In genomic region chr18:33440384-33441043, GRCh38 we compare ENCODE assay signal across 8 cellular contexts. TPM values are rescaled to one million over a fixed set of nuclear protein-coding genes. Genes with fewer than 3 reads are reported as not detected.
DNase-seq lines count a peak whose midpoint lies in the region; ATAC-seq and TF ChIP-seq lines count a peak whose summit lies in the region.

TSS of gene CCDC178 (minus strand) at chr18:33440721. CDS start at chr18:33412088, 28,633 bp downstream.

- no peaks in the 10 kb centered on the region for H3K4me1 ChIP-seq in IMR-90 (ENCODE audit: control insufficient read depth, insufficient read depth, low read length)
- no peaks in the 10 kb centered on the region for H3K4me1 ChIP-seq in ascending aorta
- H3K4me1 ChIP-seq in smooth muscle cell (ENCODE audit: low read depth) = no peaks in the 10 kb centered on the region
- H3K4me1 ChIP-seq in Karpas-422 (ENCODE audit: low read length) = no peaks in the 10 kb centered on the region

- no peak within 1 kb of the TSS for H2BK15ac ChIP-seq in IMR-90 (ENCODE audit: low read depth, low read length)

- no peak within 1 kb of the TSS for H2AK5ac ChIP-seq in IMR-90 (ENCODE audit: low read depth, low read length)

- H3K56ac ChIP-seq in IMR-90 (ENCODE audit: extremely low read depth, insufficient read depth, low read length) = no peak within 1 kb of the TSS

- H4K20me1 ChIP-seq in IMR-90 (ENCODE audit: insufficient read depth, low read length) (no peaks in the 10 kb centered on the region), smooth muscle cell (ENCODE audit: low read depth) (no peaks in the 10 kb centered on the region), Karpas-422 (ENCODE audit: insufficient read depth, low read depth, low read length) (no peaks in the 10 kb centered on the region)

- 1% methylated on average over 32 of the region's 69 CpGs; no CpG with 5 or more reads in 1 of the 2 experiments for WGBS in IMR-90 (ENCODE audit: extremely low coverage in 2 of 2, insufficient read length in 1 of 2), 2 experiments
- WGBS in smooth muscle cell (ENCODE audit: low lambda C conversion rate) = 1% methylated on average over 31 of the region's 69 CpGs

- H3K9me2 ChIP-seq in Karpas-422 (replicated peaks; ENCODE audit: insufficient read depth, low read length) = no peaks in the 10 kb centered on the region

- no peak within 1 kb of the TSS for H2BK5ac ChIP-seq in IMR-90 (ENCODE audit: low read depth, low read length, poor library complexity, severe bottlenecking)

- intact Hi-C loops in IMR-90 (cut with micrococcal nuclease) (loop anchor here (1.0 kb wide), 1 partner anchor 321 kb away; no protein-coding TSS in a partner anchor), ascending aorta (cut with DNase I) (loop anchor here (1.0 to 5.0 kb wide), 2 partner anchors 55 to 322 kb away; no protein-coding TSS in a partner anchor)

- CTCF ChIA-PET in IMR-90 (lab: Yijun Ruan, JAX) = no interaction called here

- no TSS peak for BruUV-seq in IMR-90 (replicated peaks; lab: Mats Ljungman, UMichigan)

- no peaks in the 10 kb centered on the region for H3K79me2 ChIP-seq in smooth muscle cell (ENCODE audit: low read depth)
- H3K79me2 ChIP-seq in Karpas-422 (ENCODE audit: low read length) = no peaks in the 10 kb centered on the region

- H4K91ac ChIP-seq in IMR-90 (ENCODE audit: insufficient read depth, low read depth, low read length) = no peak within 1 kb of the TSS

- no peak within 1 kb of the TSS for H2BK20ac ChIP-seq in IMR-90 (ENCODE audit: low read depth, low read length)

- H4K5ac ChIP-seq in IMR-90 (ENCODE audit: low read depth, low read length) = no peak within 1 kb of the TSS; the same call in 1 of the 2 replicates

- H2AFZ ChIP-seq in IMR-90 (replicated peaks; ENCODE audit: low read length, poor library complexity) = peak within 1 kb of the TSS; percentile 72
- H2AFZ ChIP-seq in smooth muscle cell (ENCODE audit: low read depth) = peak within 1 kb of the TSS; percentile 96
- H2AFZ ChIP-seq in Karpas-422 (ENCODE audit: low read length) = no peak within 1 kb of the TSS

- POLR2A ChIA-PET in IMR-90 (lab: Charles Lee; ENCODE audit: unreplicated experiment) = no interaction called here

- H3K27ac ChIP-seq in IMR-90 (ENCODE audit: insufficient read depth, low read length) (no peak within 1 kb of the TSS; the same call in 1 of the 2 replicates), ascending aorta (peak within 1 kb of the TSS in 1 of 2 donors; percentile 47), smooth muscle cell (ENCODE audit: low read depth) (peak within 1 kb of the TSS; percentile 58), Karpas-422 (ENCODE audit: low read length) (no peak within 1 kb of the TSS)

- H3K9me1 ChIP-seq in IMR-90 (ENCODE audit: insufficient read depth, low read length) = no peaks in the 10 kb centered on the region

- no peak for TF ChIP-seq RAD21 in IMR-90 (IDR thresholded peaks at IDR 0.05; ENCODE audit: low read length)

- no peak within 1 kb of the TSS for H3K23ac ChIP-seq in IMR-90 (ENCODE audit: low read depth, low read length)

- H3K4me2 ChIP-seq in IMR-90 (ENCODE audit: low read depth, low read length) (peak within 1 kb of the TSS; percentile 91), smooth muscle cell (peak within 1 kb of the TSS; percentile 89), Karpas-422 (ENCODE audit: low read depth, low read length, poor library complexity, severe bottlenecking) (no peak within 1 kb of the TSS)

- no peak within 1 kb of the TSS for H2BK120ac ChIP-seq in IMR-90 (ENCODE audit: low read depth, low read length)

- H3K27me3 ChIP-seq in IMR-90 (ENCODE audit: control insufficient read depth, insufficient read depth, low read length) = peaks cover 3% of the 10 kb centered on the region; the same call in 1 of the 2 replicates
- no peaks in the 10 kb centered on the region for H3K27me3 ChIP-seq in ascending aorta
- H3K27me3 ChIP-seq in smooth muscle cell (ENCODE audit: low read depth) = peaks cover 5% of the 10 kb centered on the region
- no peaks in the 10 kb centered on the region for H3K27me3 ChIP-seq in Karpas-422 (ENCODE audit: low read length)

- H3K4ac ChIP-seq in IMR-90 (ENCODE audit: low read depth, low read length) = no peak within 1 kb of the TSS

- H3F3A ChIP-seq in smooth muscle cell (ENCODE audit: low read depth) = no peaks in the 10 kb centered on the region

- H2AK9ac ChIP-seq in IMR-90 (replicated peaks; ENCODE audit: low read depth, low read length, poor library complexity) = no peak within 1 kb of the TSS

- H3K14ac ChIP-seq in IMR-90 (replicated peaks; ENCODE audit: low read depth, low read length) = no peak within 1 kb of the TSS

- peak within 1 kb of the TSS; percentile 29; the same call in 1 of the 2 replicates for H3K4me3 ChIP-seq in IMR-90 (ENCODE audit: insufficient read depth, low read depth, low read length)
- H3K4me3 ChIP-seq in ascending aorta = peak within 1 kb of the TSS; percentile 65 to 88
- peak within 1 kb of the TSS; percentile 72 for H3K4me3 ChIP-seq in iPS-18c (ENCODE audit: insufficient read depth, low read depth, low read length)
- peak within 1 kb of the TSS; percentile 74 for H3K4me3 ChIP-seq in smooth muscle cell
- H3K4me3 ChIP-seq in Karpas-422 (ENCODE audit: low read length) = no peak within 1 kb of the TSS

- no peak within 1 kb of the TSS for H3K18ac ChIP-seq in IMR-90 (ENCODE audit: low read depth, low read length)

- dilution Hi-C loops in IMR-90 (cut with HindIII; ENCODE audit: low sequenced_read_pairs, unreplicated experiment) = no loop called here

- no peak for TF ChIP-seq POLR2A in IMR-90 (IDR thresholded peaks at IDR 0.05; ENCODE audit: low read depth, low read length)

- DNase-seq in IMR-90 (peak; percentile 4), ascending aorta (ENCODE audit: low spot score in 2 of 2) (no peak), smooth muscle cell (lab: John Stamatoyannopoulos, UW; ENCODE audit: unreplicated experiment) (peak; percentile 65), Karpas-422 (no peak), midbrain (lab: John Stamatoyannopoulos, UW) (no peak), NCI-H446 treated with DMSO at 0.1 percent for 48 hours (lab: John Stamatoyannopoulos, UW) (no peak)
- DNase-seq in stimulated activated CD4-positive, alpha-beta T cell treated with anti-CD3 and anti-CD28 coated beads, Interleukin-12 subunit alpha, Interleukin-12 subunit beta, amount 100 ng/mL, for 4 hours = no peak

- H3K36me3 ChIP-seq in IMR-90 (ENCODE audit: control insufficient read depth, insufficient read depth, low read length) (no peaks in the 10 kb centered on the region), ascending aorta (no peaks in the 10 kb centered on the region), smooth muscle cell (ENCODE audit: low read depth) (no peaks in the 10 kb centered on the region), Karpas-422 (ENCODE audit: insufficient read depth, low read length) (no peaks in the 10 kb centered on the region)

- H3K9me3 ChIP-seq in IMR-90 (ENCODE audit: control insufficient read depth, insufficient read depth, low read length) (no peaks in the 10 kb centered on the region), ascending aorta (no peaks in the 10 kb centered on the region), iPS-18c (ENCODE audit: control insufficient read depth, insufficient read depth, low read length) (peaks cover 3% of the 10 kb centered on the region), smooth muscle cell (replicated peaks; ENCODE audit: low read depth) (no peaks in the 10 kb centered on the region), Karpas-422 (ENCODE audit: low read length) (no peaks in the 10 kb centered on the region)

- no peak for TF ChIP-seq CTCF in IMR-90 (conservative IDR thresholded peaks at IDR 0.05; ENCODE audit: low read depth, low read length)
- TF ChIP-seq CTCF in ascending aorta (IDR thresholded peaks at IDR 0.05) = no peak
- no peak for TF ChIP-seq CTCF in smooth muscle cell (IDR thresholded peaks at IDR 0.05; ENCODE audit: borderline replicate concordance, insufficient read depth, poor library complexity, severe bottlenecking)

- peak; percentile 86 for ATAC-seq in IMR-90 (ENCODE audit: low read depth)

- H3K9ac ChIP-seq in IMR-90 (ENCODE audit: low read depth, low read length) = no peak within 1 kb of the TSS
- H3K9ac ChIP-seq in smooth muscle cell (ENCODE audit: low read depth) = peak within 1 kb of the TSS; percentile 76
- H3K9ac ChIP-seq in Karpas-422 (ENCODE audit: low read length) = no peak within 1 kb of the TSS

- no peak within 1 kb of the TSS for H4K8ac ChIP-seq in IMR-90 (ENCODE audit: low read depth in 2 of 2, low read length in 2 of 2)

- no peaks in the 10 kb centered on the region for H3K79me1 ChIP-seq in IMR-90 (ENCODE audit: low read depth in 1 of 2, low read length in 2 of 2)

- in situ Hi-C loops in IMR-90 (cut with MboI; ENCODE audit: low sequenced_read_pairs) = no loop called here

TF ChIP-seq in IMR-90, 13 proteins besides CTCF, POLR2A, EP300 and RAD21:
- no peak for TF ChIP-seq RCOR1 (IDR thresholded peaks at IDR 0.05; ENCODE audit: insufficient replicate concordance, low read length)
- no peak for TF ChIP-seq MAFK (IDR thresholded peaks at IDR 0.05; ENCODE audit: low read depth, low read length)
- no peak for TF ChIP-seq FOS (IDR thresholded peaks at IDR 0.05; ENCODE audit: low read depth, low read length)
- TF ChIP-seq MAZ (IDR thresholded peaks at IDR 0.05; ENCODE audit: borderline replicate concordance, low read depth, low read length) = no peak
- TF ChIP-seq SMC3 (IDR thresholded peaks at IDR 0.05; ENCODE audit: low read depth, low read length) = no peak
- TF ChIP-seq BHLHE40 (IDR thresholded peaks at IDR 0.05; ENCODE audit: low read depth, low read length) = no peak
- TF ChIP-seq MXI1 (IDR thresholded peaks at IDR 0.05; ENCODE audit: borderline replicate concordance, low read depth, low read length) = no peak
- no peak for TF ChIP-seq RFX5 (IDR thresholded peaks at IDR 0.05; ENCODE audit: low read depth, low read length)
- TF ChIP-seq USF2 (IDR thresholded peaks at IDR 0.05; ENCODE audit: low read depth, low read length) = no peak
- no peak for TF ChIP-seq CEBPB (IDR thresholded peaks at IDR 0.05; ENCODE audit: low read depth, low read length)
- TF ChIP-seq NFE2L2 (IDR thresholded peaks at IDR 0.05; ENCODE audit: low read depth, low read length) = no peak
- TF ChIP-seq CHD1 (IDR thresholded peaks at IDR 0.05; ENCODE audit: low read depth, low read length) = no peak
TF ChIP-seq in IMR-90: peak in this region for 0.

RNA-seq across cellular contexts. Expression of gene CCDC178, which starts in this region (rescaled TPM):
- total RNA-seq in IMR-90 (2012; rRNA removed) (not detected in 2 replicates), ascending aorta (not detected), smooth muscle cell (not detected in 2 replicates)
- polyA plus RNA-seq in IMR-90 (2012; rRNA removed) (not detected in 2 replicates), smooth muscle cell (not detected in 2 replicates)
- not detected in 2 replicates for polyA plus RNA-seq in IMR-90 (2012; cell fraction: cytosol; rRNA removed)
- polyA plus RNA-seq in IMR-90 (2012; cell fraction: nucleus; rRNA removed; ENCODE audit: low replicate concordance) = not detected in 2 replicates
- total RNA-seq in Karpas-422 (2014; rRNA removed; shearing (Covaris generic); ENCODE audit: low replicate concordance) = not detected in 2 replicates

Comparison
In these comparisons a context has a peak if more than half of its experiments do, and no peak if none do; other contexts are left out.
1. Peak in DNase-seq, ATAC-seq, H3K4me3 ChIP-seq and H3K4me2 ChIP-seq in IMR-90; RNA of the gene not detected or under 1 TPM.
2. Peak in DNase-seq, H3K4me3 ChIP-seq, H3K27ac ChIP-seq, H3K9ac ChIP-seq and H3K4me2 ChIP-seq in smooth muscle cell; RNA of the gene not detected or under 1 TPM.